Comparison of ENCODE assay signal across 1 cellular context in the genomic region with DNA sequence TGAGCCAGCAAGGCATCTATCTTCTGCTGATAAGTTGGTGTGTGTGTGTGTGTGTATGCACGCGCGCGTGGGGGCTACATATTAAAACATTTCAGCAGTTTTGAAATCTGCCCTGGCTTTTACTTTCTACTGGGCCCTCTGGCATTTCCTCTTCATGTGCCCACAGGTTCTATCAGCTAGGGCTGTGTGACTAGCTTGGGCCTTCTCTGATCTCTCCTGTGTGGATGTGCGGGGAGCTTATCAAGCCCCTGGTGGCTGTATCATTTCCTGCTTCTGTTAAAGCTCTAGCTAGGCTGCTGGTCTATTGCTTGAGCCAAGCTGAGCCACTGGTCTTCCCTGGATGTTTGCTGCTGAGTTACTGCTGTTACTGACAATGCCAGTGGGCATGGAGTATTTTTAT.
TF ChIP-seq lines count a peak whose summit lies in the region.

No MANE protein-coding gene starts in this region.

TF ChIP-seq in SK-N-SH treated with all-trans-retinoic acid at 6 μM for 48 hours, 23 proteins besides CTCF, POLR2A, EP300 and RAD21 (continued from another document):
- TF ChIP-seq, protein P1, sequence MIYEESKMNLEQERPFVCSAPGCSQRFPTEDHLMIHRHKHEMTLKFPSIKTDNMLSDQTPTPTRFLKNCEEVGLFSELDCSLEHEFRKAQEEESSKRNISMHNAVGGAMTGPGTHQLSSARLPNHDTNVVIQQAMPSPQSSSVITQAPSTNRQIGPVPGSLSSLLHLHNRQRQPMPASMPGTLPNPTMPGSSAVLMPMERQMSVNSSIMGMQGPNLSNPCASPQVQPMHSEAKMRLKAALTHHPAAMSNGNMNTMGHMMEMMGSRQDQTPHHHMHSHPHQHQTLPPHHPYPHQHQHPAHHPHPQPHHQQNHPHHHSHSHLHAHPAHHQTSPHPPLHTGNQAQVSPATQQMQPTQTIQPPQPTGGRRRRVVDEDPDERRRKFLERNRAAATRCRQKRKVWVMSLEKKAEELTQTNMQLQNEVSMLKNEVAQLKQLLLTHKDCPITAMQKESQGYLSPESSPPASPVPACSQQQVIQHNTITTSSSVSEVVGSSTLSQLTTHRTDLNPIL (CRISPR knock-in tag; IDR thresholded peaks at IDR 0.05; ENCODE audit: low read depth) = no peak
- no peak for TF ChIP-seq SNAI2 (CRISPR knock-in tag; IDR thresholded peaks at IDR 0.05)
- no peak for TF ChIP-seq PPARA (CRISPR knock-in tag; IDR thresholded peaks at IDR 0.05; ENCODE audit: borderline replicate concordance)
- no peak for TF ChIP-seq TCF4 (CRISPR knock-in tag; IDR thresholded peaks at IDR 0.05; ENCODE audit: borderline replicate concordance)
- TF ChIP-seq ISL1 (CRISPR knock-in tag; IDR thresholded peaks at IDR 0.05) = no peak
- no peak for TF ChIP-seq TOX (CRISPR knock-in tag; IDR thresholded peaks at IDR 0.05; ENCODE audit: borderline replicate concordance)
TF ChIP-seq in SK-N-SH treated with all-trans-retinoic acid at 6 μM for 48 hours: peak in this region for 0.
